ENCODE assay signal across 26 cellular contexts in genomic region chr6:87279051-87279595, GRCh38. TPM values are rescaled to one million over a fixed set of nuclear protein-coding genes. Genes with fewer than 3 reads are reported as not detected.
"Had no signal": no experiment of that assay in that cellular context is flagged by ENCODE, and none has a peak within 500 bp of the region (broad histone marks: within the 10 kb centered on the region; RNA-seq: fewer than 3 reads in every experiment).

No MANE protein-coding gene starts in this region.

- ATAC-seq: activated CD4-positive, CD25-positive, alpha-beta regulatory T cell treated with anti-CD3 and anti-CD28 coated beads, Interleukin-2, amount 50 U/mL, for 24 hours; activated CD8-positive, alpha-beta T cell treated with anti-CD3 and anti-CD28 coated beads, Interleukin-2, amount 10 ng/mL, durations not matched to agents 7 days and 5 days; Panc1; Right ventricle myocardium inferior had no signal

- H3K9me3 Mint-ChIP-seq: activated naive CD4-positive, alpha-beta T cell treated with anti-CD3 and anti-CD28 coated beads for 36 hours; brain had no signal

- H3K4me1 Mint-ChIP-seq: brain had no signal

- H3K27me3 Mint-ChIP-seq: activated naive CD8-positive, alpha-beta T cell; brain had no signal

- H3K36me3 Mint-ChIP-seq: activated naive CD8-positive, alpha-beta T cell; brain had no signal

- H3K9me3 ChIP-seq: SK-N-SH had no signal

- H3K27ac Mint-ChIP-seq: activated CD8-positive, alpha-beta T cell treated with anti-CD3 and anti-CD28 coated beads, Interleukin-2, amount 10 ng/mL, durations not matched to agents 7 days and 5 days; activated naive CD4-positive, alpha-beta T cell treated with anti-CD3 and anti-CD28 coated beads for 36 hours; activated naive CD8-positive, alpha-beta T cell; brain had no signal

- H3K4me3 Mint-ChIP-seq: activated CD8-positive, alpha-beta T cell treated with anti-CD3 and anti-CD28 coated beads, Interleukin-2, amount 10 ng/mL, durations not matched to agents 7 days and 5 days; activated naive CD4-positive, alpha-beta T cell treated with anti-CD3 and anti-CD28 coated beads for 36 hours; activated naive CD8-positive, alpha-beta T cell; brain had no signal

- DNase-seq: activated CD4-positive, alpha-beta T cell treated with anti-CD3 and anti-CD28 coated beads, Interleukin-2, amount 50 U/mL, for 4 hours; activated CD8-positive, alpha-beta memory T cell treated with anti-CD3 and anti-CD28 coated beads, Interleukin-2, amount 50 U/mL, for 48 hours; activated CD8-positive, alpha-beta T cell treated with anti-CD3 and anti-CD28 coated beads, Interleukin-2, amount 10 ng/mL, durations not matched to agents 7 days and 5 days; activated effector memory CD4-positive, alpha-beta T cell treated with anti-CD3 and anti-CD28 coated beads, Interleukin-2, amount 50 U/mL, for 16 hours; activated naive CD4-positive, alpha-beta T cell treated with anti-CD3 and anti-CD28 coated beads for 36 hours; activated T-cell treated with anti-CD3 and anti-CD28 coated beads, Interleukin-2, amount 50 U/mL, for 1 hour; amygdala; Karpas-422; MM.1S; NCI-H1105; NCI-H1436; NCI-H1694 treated with DMSO at 0.1 percent for 48 hours; NCI-H2081; NCI-H510A treated with DMSO at 0.1 percent for 48 hours; NCI-H69; NK-92 treated with Interleukin-12 subunit alpha and Interleukin-12 subunit beta, amount 100 ng/mL, for 24 hours; OCI-M1; RPMI8226; SK-N-SH had no signal

- FAIRE-seq: astrocyte had no signal

RNA-seq across cellular contexts. Expression of gene GJB7, which starts 50.0 kb away (rescaled TPM):
- total RNA-seq: activated CD8-positive, alpha-beta T cell treated with anti-CD3 and anti-CD28 coated beads, Interleukin-2, amount 10 ng/mL, durations not matched to agents 7 days and 5 days; activated naive CD4-positive, alpha-beta T cell treated with anti-CD3 and anti-CD28 coated beads for 36 hours; astrocyte; Right ventricle myocardium inferior; T-helper 1 cell treated with Interleukin-12 subunit alpha and Interleukin-12 subunit beta and Interleukin-4 antibody, amounts not matched to agents 30 ng/mL and 1 ng/mL, for 36 hours had no signal
- polyA plus RNA-seq: SK-N-SH had no signal
